In the genomic region with DNA sequence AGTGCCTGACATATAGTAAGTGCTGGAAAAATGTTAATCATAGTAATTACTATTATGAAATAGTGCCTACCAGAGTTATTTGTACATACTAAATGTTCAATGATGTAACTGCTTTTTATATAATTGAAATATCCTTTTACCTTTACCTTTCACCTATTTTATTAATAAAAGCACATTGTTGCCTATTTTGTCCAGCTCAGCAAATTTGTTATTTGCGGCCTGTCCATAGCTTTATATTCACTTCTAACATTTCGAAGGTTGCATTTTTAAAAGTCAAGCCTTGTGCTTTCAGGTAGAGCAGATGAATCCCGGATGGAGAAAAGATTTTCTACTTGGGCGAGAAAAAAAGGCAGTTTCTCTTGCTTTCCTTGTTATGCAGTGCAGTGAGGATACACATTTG, we compare ENCODE assay signal across 25 cellular contexts.
"Had no signal": no experiment of that assay in that cellular context is flagged by ENCODE, and none has a peak within 500 bp of the region (broad histone marks: within the 10 kb centered on the region; RNA-seq: fewer than 3 reads in every experiment).

No MANE protein-coding gene starts in this region.

- H3K9me3 ChIP-seq: colonic mucosa, esophagus squamous epithelium, gastrocnemius medialis, heart right ventricle, left lung, lower lobe of right lung, mucosa of descending colon had no signal

- H3K4me3 ChIP-seq: colonic mucosa, esophagus squamous epithelium, gastrocnemius medialis, heart right ventricle, left lung, lower lobe of right lung, mucosa of descending colon had no signal

- H3K36me3 ChIP-seq: colonic mucosa, esophagus squamous epithelium, gastrocnemius medialis, heart right ventricle, left lung, lower lobe of right lung had no signal

- H3K27me3 ChIP-seq: colonic mucosa, esophagus squamous epithelium, gastrocnemius medialis, heart right ventricle, left lung had no signal

- DNase-seq: colonic mucosa; cortex of kidney; effector CD8-positive, alpha-beta T cell; effector memory CD8-positive, alpha-beta T cell; endodermal cell; erythroblast; esophagus squamous epithelium; foreskin fibroblast; foreskin melanocyte; gastrocnemius medialis; glutamatergic neuron; head of caudate nucleus; heart right ventricle; hippocampal formation; left cardiac atrium; left lung; left ventricle myocardium superior; lower lobe of right lung; mucosa of descending colon; naive B cell had no signal

- H3K27ac ChIP-seq: colonic mucosa, epithelial cell of prostate, esophagus squamous epithelium, gastrocnemius medialis, heart right ventricle, left lung, lower lobe of right lung had no signal

- FAIRE-seq: endometrium, islet of Langerhans, keratinocyte had no signal

- ATAC-seq: effector memory CD8-positive, alpha-beta T cell; esophagus mucosa; gastrocnemius medialis; heart right ventricle; left cardiac atrium; left lung; left ventricle myocardium superior; lower lobe of right lung; mucosa of descending colon had no signal

- H3K4me1 ChIP-seq: colonic mucosa, esophagus squamous epithelium, gastrocnemius medialis, heart right ventricle, left lung, lower lobe of right lung had no signal
